In the genomic region with DNA sequence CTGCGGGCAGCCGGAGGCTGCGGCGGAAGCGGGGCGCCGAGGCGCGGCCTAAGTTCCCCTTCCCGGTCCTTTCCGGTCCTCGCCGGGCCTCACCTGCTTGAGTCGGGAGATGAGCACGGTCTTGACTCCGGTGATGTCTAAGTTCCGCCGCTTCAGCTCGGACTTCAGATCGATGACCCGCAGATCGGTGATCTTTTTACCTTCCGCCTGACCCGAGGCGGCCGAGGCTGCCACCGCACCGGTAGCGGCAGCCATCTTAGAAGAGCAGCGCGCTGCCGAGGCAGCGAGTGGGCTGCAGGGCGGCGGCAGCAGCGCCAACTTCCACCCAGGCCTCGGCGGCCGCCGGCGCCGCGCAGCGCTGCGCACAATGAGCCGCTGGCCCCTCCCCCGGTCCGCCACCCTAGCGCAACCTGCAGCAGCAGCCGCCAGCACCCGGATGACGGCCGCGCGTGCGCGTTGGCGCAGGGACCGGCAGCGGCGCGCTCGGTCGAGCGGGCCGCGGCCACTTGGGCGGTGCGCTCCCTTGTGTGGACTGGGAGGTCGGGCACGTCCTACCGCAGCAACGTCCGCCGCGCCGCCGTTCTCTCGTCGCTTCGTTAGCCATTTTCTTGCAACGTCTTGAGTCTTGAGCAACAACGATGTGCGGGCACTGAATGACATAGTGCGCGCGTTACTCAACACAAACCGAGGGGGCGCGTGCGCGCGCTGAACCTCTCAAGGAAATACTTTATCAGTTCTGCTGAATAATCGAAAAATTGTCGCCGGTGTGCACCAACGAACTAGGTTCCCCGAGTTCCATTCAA, we compare ENCODE assay signal across 8 cellular contexts. TPM values are rescaled to one million over a fixed set of nuclear protein-coding genes. Genes with fewer than 3 reads are reported as not detected.
DNase-seq lines count a peak whose midpoint lies in the region; TF ChIP-seq lines count a peak whose summit lies in the region.

A gene (minus strand): TSS at position 369 of the 803 bp plus-strand sequence. CDS start 114 bp downstream, at position 255.

- peak within 1 kb of the TSS; percentile 86 for H3K9ac ChIP-seq in ES-I3 (ENCODE audit: low read depth, low read length)

- H3K27me3 Mint-ChIP-seq in nephron progenitor cell (ENCODE audit: low read depth, poor library complexity), result no peaks in the 10 kb centered on the region
- H3K27me3 Mint-ChIP-seq in stimulated activated naive CD8-positive, alpha-beta T cell treated with anti-CD3 and anti-CD28 coated beads, Interleukin-15, Interleukin-2, amounts not matched to agents 100 ng/mL and 50 ng/mL, for 24 hours, result no peaks in the 10 kb centered on the region

- peaks cover 11% of the 10 kb centered on the region for H3K4me1 ChIP-seq in ES-I3 (ENCODE audit: insufficient read depth, low read length)

- H3K27me3 ChIP-seq in H7 (ENCODE audit: control insufficient read depth, insufficient read depth, low read length), result no peaks in the 10 kb centered on the region

- H3K9me3 ChIP-seq in ES-I3 (ENCODE audit: control insufficient read depth, insufficient read depth, low read length), result no peaks in the 10 kb centered on the region

- peaks cover 23% of the 10 kb centered on the region for H3K4me1 Mint-ChIP-seq in nephron progenitor cell
- H3K4me1 Mint-ChIP-seq in stimulated activated naive CD8-positive, alpha-beta T cell treated with anti-CD3 and anti-CD28 coated beads, Interleukin-15, Interleukin-2, amounts not matched to agents 100 ng/mL and 50 ng/mL, for 24 hours (ENCODE audit: low read depth), result peaks cover 30% of the 10 kb centered on the region

- peak within 1 kb of the TSS; percentile 96 for H3K4me3 ChIP-seq in H7 (ENCODE audit: insufficient read depth, low read depth, low read length)
- peak within 1 kb of the TSS; percentile 78 for H3K4me3 ChIP-seq in fibroblast of pulmonary artery (replicated peaks; ENCODE audit: low read depth, low read length)

- DNase-seq in H7 (peak; percentile 96), M059J (ENCODE audit: low read depth) (peak; percentile 89), fibroblast of pulmonary artery (ENCODE audit: low read depth) (peak; percentile 96), nephron progenitor cell (peak; percentile 97)
- peak; percentile 94 for DNase-seq in activated T-helper 9 cell treated with anti-CD3 and anti-CD28 coated beads, Interleukin-2, amount 50 U/mL, for 16 hours (ENCODE audit: low read depth)

- H3K9me3 Mint-ChIP-seq in nephron progenitor cell, result no peaks in the 10 kb centered on the region
- H3K9me3 Mint-ChIP-seq in stimulated activated naive CD8-positive, alpha-beta T cell treated with anti-CD3 and anti-CD28 coated beads, Interleukin-15, Interleukin-2, amounts not matched to agents 100 ng/mL and 50 ng/mL, for 24 hours, result no peaks in the 10 kb centered on the region

- peak; percentile 24 for TF ChIP-seq CTCF in fibroblast of pulmonary artery (IDR thresholded peaks at IDR 0.05; ENCODE audit: low read length, missing control alignments)
- TF ChIP-seq CTCF in nephron progenitor cell (IDR thresholded peaks at IDR 0.05), result no peak

- H3K36me3 ChIP-seq in ES-I3 (ENCODE audit: insufficient read depth, low read length), result no peaks in the 10 kb centered on the region
- H3K36me3 ChIP-seq in H7 (replicated peaks; ENCODE audit: control insufficient read depth, insufficient read depth, low read length), result peaks cover 3% of the 10 kb centered on the region; the same call in 1 of the 2 replicates

- H3K4me3 Mint-ChIP-seq in nephron progenitor cell, result peak within 1 kb of the TSS; percentile 99
- H3K4me3 Mint-ChIP-seq in stimulated activated naive CD8-positive, alpha-beta T cell treated with anti-CD3 and anti-CD28 coated beads, Interleukin-15, Interleukin-2, amounts not matched to agents 100 ng/mL and 50 ng/mL, for 24 hours, result peak within 1 kb of the TSS; percentile 97

- TF ChIP-seq POLR2A in Raji (IDR thresholded peaks at IDR 0.05; ENCODE audit: insufficient read depth, low read depth, low read length), result peak; percentile 96

- H3K36me3 Mint-ChIP-seq in nephron progenitor cell (ENCODE audit: low read depth), result peaks cover 6% of the 10 kb centered on the region
- H3K36me3 Mint-ChIP-seq in stimulated activated naive CD8-positive, alpha-beta T cell treated with anti-CD3 and anti-CD28 coated beads, Interleukin-15, Interleukin-2, amounts not matched to agents 100 ng/mL and 50 ng/mL, for 24 hours (ENCODE audit: low read depth), result peaks cover 13% of the 10 kb centered on the region

- H3K27ac Mint-ChIP-seq in nephron progenitor cell, result peak within 1 kb of the TSS; percentile 100
- H3K27ac Mint-ChIP-seq in stimulated activated naive CD8-positive, alpha-beta T cell treated with anti-CD3 and anti-CD28 coated beads, Interleukin-15, Interleukin-2, amounts not matched to agents 100 ng/mL and 50 ng/mL, for 24 hours, result peak within 1 kb of the TSS; percentile 100

RNA-seq across cellular contexts. Expression of the gene that starts here (rescaled TPM):
- 56.4 and 69.7 TPM in 2 replicates for total RNA-seq in H7 (2014; rRNA removed; shearing (Covaris generic))
- 26.0 and 35.1 TPM in 2 replicates for total RNA-seq in M059J (2014; rRNA removed; shearing (Covaris generic))

Comparison
In these comparisons a context has a peak if more than half of its experiments do, and no peak if none do; other contexts are left out.
1. Peak in every context shown above with its lines: DNase-seq and H3K4me3 ChIP-seq.